Comparison of ENCODE assay signal across 27 cellular contexts in the genomic region with DNA sequence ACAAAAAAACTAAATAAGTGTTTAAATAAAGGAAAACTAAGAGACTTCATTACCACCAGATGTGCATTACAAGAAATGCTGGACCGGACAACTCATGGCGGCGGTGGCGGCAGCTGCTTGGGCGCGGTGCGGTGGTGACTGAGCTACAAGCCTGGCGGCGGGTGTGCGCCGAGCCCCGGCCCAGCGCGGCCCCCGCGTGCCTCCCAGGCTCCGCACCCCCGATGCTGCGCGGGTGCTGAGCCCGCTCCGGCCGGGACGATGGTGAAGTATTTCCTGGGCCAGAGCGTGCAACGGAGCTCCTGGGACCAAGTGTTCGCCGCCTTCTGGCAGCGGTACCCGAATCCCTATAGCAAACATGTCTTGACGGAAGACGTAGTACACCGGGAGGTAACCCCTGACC.
"Had no signal": no experiment of that assay in that cellular context is flagged by ENCODE, and none has a peak within 500 bp of the region (broad histone marks: within the 10 kb centered on the region; RNA-seq: fewer than 3 reads in every experiment).

No MANE protein-coding gene starts in this region.

- H3K27ac ChIP-seq: stomach, suprapubic skin, thoracic aorta, thyroid gland, tibial artery, tibial nerve, transverse colon, upper lobe of left lung, upper lobe of right lung, uterus, vagina had no signal

- H3K9me3 Mint-ChIP-seq: stimulated activated effector memory CD8-positive, alpha-beta T cell treated with anti-CD3 and anti-CD28 coated beads, Interleukin-12 subunit alpha, Interleukin-12 subunit beta, amount 100 ng/mL, for 72 hours had no signal

- H3K4me1 Mint-ChIP-seq: stimulated activated effector memory CD8-positive, alpha-beta T cell treated with anti-CD3 and anti-CD28 coated beads, Interleukin-12 subunit alpha, Interleukin-12 subunit beta, amount 100 ng/mL, for 72 hours; stimulated activated memory B cell treated with anti-CD40 and anti-IgM and Interleukin-4, amounts not matched to agents 10 μg/mL and 1 μg/mL and 100 μg/mL, for 72 hours; stimulated activated naive B cell treated with anti-CD40 and anti-IgM and Interleukin-4, amounts not matched to agents 10 μg/mL and 1 μg/mL and 100 μg/mL, for 72 hours; stimulated activated naive CD8-positive, alpha-beta T cell treated with anti-CD3 and anti-CD28 coated beads, Interleukin-15, amount 100 ng/mL, for 72 hours had no signal

- H3K27me3 ChIP-seq: stomach, suprapubic skin, thyroid gland, tibial artery, tibial nerve, transverse colon, upper lobe of left lung, upper lobe of right lung, uterus, vagina had no signal

- H3K4me3 ChIP-seq: stomach, suprapubic skin, thoracic aorta, thyroid gland, tibial artery, tibial nerve, transverse colon, upper lobe of left lung, upper lobe of right lung, uterus, vagina had no signal

- ATAC-seq: stimulated activated effector memory CD8-positive, alpha-beta T cell treated with anti-CD3 and anti-CD28 coated beads, Interleukin-12 subunit alpha, Interleukin-12 subunit beta, amount 100 ng/mL, for 72 hours; stimulated activated memory B cell treated with anti-CD40 and anti-IgM and Interleukin-4, amounts not matched to agents 10 μg/mL and 1 μg/mL and 100 μg/mL, for 72 hours; stimulated activated naive B cell treated with anti-CD40 and anti-IgM and Interleukin-4, amounts not matched to agents 10 μg/mL and 1 μg/mL and 100 μg/mL, for 72 hours; stimulated activated naive CD8-positive, alpha-beta T cell treated with anti-CD3 and anti-CD28 coated beads, Interleukin-15, amount 100 ng/mL, for 72 hours; stimulated activated naive CD8-positive, alpha-beta T cell treated with anti-CD3 and anti-CD28 coated beads, Interleukin-15, Interleukin-2, amounts not matched to agents 100 U/mL and 50 U/mL, for 24 hours; upper lobe of right lung had no signal

- H3K4me1 ChIP-seq: suprapubic skin, thyroid gland, tibial artery, transverse colon, upper lobe of left lung, upper lobe of right lung, uterus, vagina had no signal

- H3K36me3 ChIP-seq: stomach, suprapubic skin, thoracic aorta, thyroid gland, tibial artery, tibial nerve, transverse colon, upper lobe of left lung, upper lobe of right lung, uterus, vagina had no signal

- H3K36me3 Mint-ChIP-seq: stimulated activated effector memory CD8-positive, alpha-beta T cell treated with anti-CD3 and anti-CD28 coated beads, Interleukin-12 subunit alpha, Interleukin-12 subunit beta, amount 100 ng/mL, for 72 hours; stimulated activated memory B cell treated with anti-CD40 and anti-IgM and Interleukin-4, amounts not matched to agents 10 μg/mL and 1 μg/mL and 100 μg/mL, for 72 hours; stimulated activated naive B cell treated with anti-CD40 and anti-IgM and Interleukin-4, amounts not matched to agents 10 μg/mL and 1 μg/mL and 100 μg/mL, for 72 hours; type B pancreatic cell had no signal

- H3K27me3 Mint-ChIP-seq: stimulated activated naive CD8-positive, alpha-beta T cell treated with anti-CD3 and anti-CD28 coated beads, Interleukin-15, amount 100 ng/mL, for 72 hours; type B pancreatic cell had no signal

- H3K4me3 Mint-ChIP-seq: stimulated activated effector memory CD8-positive, alpha-beta T cell treated with anti-CD3 and anti-CD28 coated beads, Interleukin-12 subunit alpha, Interleukin-12 subunit beta, amount 100 ng/mL, for 72 hours; stimulated activated memory B cell treated with anti-CD40 and anti-IgM and Interleukin-4, amounts not matched to agents 10 μg/mL and 1 μg/mL and 100 μg/mL, for 72 hours; stimulated activated naive B cell treated with anti-CD40 and anti-IgM and Interleukin-4, amounts not matched to agents 10 μg/mL and 1 μg/mL and 100 μg/mL, for 72 hours; stimulated activated naive CD8-positive, alpha-beta T cell treated with anti-CD3 and anti-CD28 coated beads, Interleukin-15, amount 100 ng/mL, for 72 hours; stimulated activated naive CD8-positive, alpha-beta T cell treated with anti-CD3 and anti-CD28 coated beads, Interleukin-15, Interleukin-2, amounts not matched to agents 100 ng/mL and 50 ng/mL, for 24 hours; type B pancreatic cell had no signal

- H3K27ac Mint-ChIP-seq: stimulated activated effector memory CD8-positive, alpha-beta T cell treated with anti-CD3 and anti-CD28 coated beads, Interleukin-12 subunit alpha, Interleukin-12 subunit beta, amount 100 ng/mL, for 72 hours; stimulated activated memory B cell treated with anti-CD40 and anti-IgM and Interleukin-4, amounts not matched to agents 10 μg/mL and 1 μg/mL and 100 μg/mL, for 72 hours; stimulated activated naive B cell treated with anti-CD40 and anti-IgM and Interleukin-4, amounts not matched to agents 10 μg/mL and 1 μg/mL and 100 μg/mL, for 72 hours; stimulated activated naive CD8-positive, alpha-beta T cell treated with anti-CD3 and anti-CD28 coated beads, Interleukin-15, amount 100 ng/mL, for 72 hours; stimulated activated naive CD8-positive, alpha-beta T cell treated with anti-CD3 and anti-CD28 coated beads, Interleukin-15, Interleukin-2, amounts not matched to agents 100 ng/mL and 50 ng/mL, for 24 hours; type B pancreatic cell had no signal

- H3K9me3 ChIP-seq: suprapubic skin, thoracic aorta, thyroid gland, transverse colon, upper lobe of right lung, uterus, vagina had no signal

- DNase-seq: stimulated activated CD4-positive, alpha-beta T cell treated with anti-CD3 and anti-CD28 coated beads, Interleukin-2, amount 100 ng/mL, for 48 hours; stimulated activated CD4-positive, alpha-beta T cell treated with anti-CD3 and anti-CD28 coated beads, Interleukin-4, amount 100 ng/mL, for 1 hour; stimulated activated CD4-positive, alpha-beta T cell treated with anti-CD3 and anti-CD28 coated beads, Interleukin-4, amount 100 ng/mL, for 24 hours; stimulated activated CD4-positive, alpha-beta T cell treated with anti-CD3 and anti-CD28 coated beads, Interleukin-4, amount 100 ng/mL, for 4 hours; stimulated activated CD8-positive, alpha-beta memory T cell treated with anti-CD3 and anti-CD28 coated beads, Interleukin-4, amount 100 ng/mL, for 48 hours; stimulated activated naive B cell treated with anti-CD40 and anti-IgM and Interleukin-4, amounts not matched to agents 10 μg/mL and 1 μg/mL and 100 μg/mL, for 72 hours; stimulated activated naive CD4-positive, alpha-beta T cell; stimulated activated naive CD4-positive, alpha-beta T cell treated with Interleukin-2 at 50 U/mL for 16 hours; stimulated activated naive CD8-positive, alpha-beta T cell treated with anti-CD3 and anti-CD28 coated beads, Interleukin-15, amount 100 ng/mL, for 72 hours; stimulated activated naive CD8-positive, alpha-beta T cell treated with anti-CD3 and anti-CD28 coated beads, Interleukin-15, Interleukin-2, amounts not matched to agents 100 U/mL and 50 U/mL, for 24 hours; stomach; substantia nigra; thyroid gland; tibial artery; transverse colon; trophoblast cell; upper lobe of right lung; uterus had no signal
